Comparison of ENCODE assay signal across 13 cellular contexts in genomic region chr3:37509069-37509468, GRCh38. TPM values are rescaled to one million over a fixed set of nuclear protein-coding genes. Genes with fewer than 3 reads are reported as not detected.
"Had no signal": no experiment of that assay in that cellular context is flagged by ENCODE, and none has a peak within 500 bp of the region (broad histone marks: within the 10 kb centered on the region; RNA-seq: fewer than 3 reads in every experiment).

No MANE protein-coding gene starts in this region.

- H3K9me3 Mint-ChIP-seq: activated naive CD4-positive, alpha-beta T cell treated with anti-CD3 and anti-CD28 coated beads, Interleukin-2, amount 10 ng/mL, durations not matched to agents 7 days and 5 days; activated T-helper 2 cell treated with anti-CD3 and anti-CD28 coated beads, Interferon-gamma antibody, Interleukin-2, Interleukin-4, amounts not matched to agents 10 μg/mL and 5 μg/mL and 100 μg/mL, durations not matched to agents 14 hours and 24 hours and 36 hours had no signal

- H3K27ac Mint-ChIP-seq: activated naive CD4-positive, alpha-beta T cell treated with anti-CD3 and anti-CD28 coated beads, Interleukin-2, amount 10 ng/mL, durations not matched to agents 7 days and 5 days; activated T-helper 2 cell treated with anti-CD3 and anti-CD28 coated beads, Interferon-gamma antibody, Interleukin-2, Interleukin-4, amounts not matched to agents 10 μg/mL and 5 μg/mL and 100 μg/mL, durations not matched to agents 14 hours and 24 hours and 36 hours had no signal

- H3K36me3 ChIP-seq: prostate gland had no signal

- H3K4me3 Mint-ChIP-seq: activated naive CD4-positive, alpha-beta T cell treated with anti-CD3 and anti-CD28 coated beads, Interleukin-2, amount 10 ng/mL, durations not matched to agents 7 days and 5 days had no signal

- DNase-seq: activated CD4-positive, alpha-beta T cell treated with anti-CD3 and anti-CD28 coated beads for 1 hour; activated CD4-positive, alpha-beta T cell treated with anti-CD3 and anti-CD28 coated beads, Interleukin-2, amount 50 U/mL, for 4 hours; activated naive CD4-positive, alpha-beta T cell treated with anti-CD3 and anti-CD28 coated beads, Interleukin-2, amount 10 ng/mL, durations not matched to agents 7 days and 5 days; activated T-cell treated with anti-CD3 and anti-CD28 coated beads for 4 hours; kidney glomerular epithelial cell; midbrain; stimulated activated CD4-positive, alpha-beta T cell treated with anti-CD3 and anti-CD28 coated beads, Interleukin-12 subunit alpha, Interleukin-12 subunit beta, amount 100 ng/mL, for 4 hours; stimulated activated CD4-positive, alpha-beta T cell treated with anti-CD3 and anti-CD28 coated beads, Interleukin-2, amount 100 ng/mL, for 24 hours had no signal

- H3K9me3 ChIP-seq: prostate gland, tibial nerve, vagina had no signal

- H3K4me1 Mint-ChIP-seq: activated naive CD4-positive, alpha-beta T cell treated with anti-CD3 and anti-CD28 coated beads, Interleukin-2, amount 10 ng/mL, durations not matched to agents 7 days and 5 days had no signal

- H3K4me3 ChIP-seq: prostate gland, tibial nerve, vagina had no signal

- H3K27me3 ChIP-seq: tibial nerve, vagina had no signal

- H3K27ac ChIP-seq: prostate gland, tibial nerve, vagina had no signal

- H3K36me3 Mint-ChIP-seq: activated naive CD4-positive, alpha-beta T cell treated with anti-CD3 and anti-CD28 coated beads, Interleukin-2, amount 10 ng/mL, durations not matched to agents 7 days and 5 days had no signal

RNA-seq across cellular contexts. Expression of gene ITGA9, which starts 57.1 kb away (rescaled TPM):
- total RNA-seq: myocyte had no signal
